9 cellular contexts compared by ENCODE assay signal in genomic region chr7:711967-712600, GRCh38. TPM values are rescaled to one million over a fixed set of nuclear protein-coding genes. Genes with fewer than 3 reads are reported as not detected.
DNase-seq lines count a peak whose midpoint lies in the region; ATAC-seq and TF ChIP-seq lines count a peak whose summit lies in the region.
"Had no signal": no experiment of that assay in that cellular context is flagged by ENCODE, and none has a peak within 500 bp of the region (broad histone marks: within the 10 kb centered on the region; RNA-seq: fewer than 3 reads in every experiment).

No MANE protein-coding gene starts in this region.

- H3K9me3 ChIP-seq in gastroesophageal sphincter (no peaks in the 10 kb centered on the region), psoas muscle (no peaks in the 10 kb centered on the region)

- peak overlapping the region in 3 of 4 donors; percentile 58 to 81 (median 66) for H3K27ac ChIP-seq in gastroesophageal sphincter
- no peak overlapping the region for H3K27ac ChIP-seq in psoas muscle

- TF ChIP-seq POLR2A in gastroesophageal sphincter (IDR thresholded peaks at IDR 0.05), result no peak

- H3K27me3 ChIP-seq in gastroesophageal sphincter, result no peaks in the 10 kb centered on the region
- peaks cover 0 to 10% (median 7%) of the 10 kb centered on the region in 3 donors for H3K27me3 ChIP-seq in psoas muscle (ENCODE audit: insufficient read depth in 3 of 3, low read length in 2 of 3)

- CTCF ChIA-PET in WTC11 (lab: Charles Lee), result no interaction called here

- H3K36me3 Mint-ChIP-seq in WTC11, result peaks cover 9% of the 10 kb centered on the region; the same call in 1 of the 2 replicates

- H3K27me3 Mint-ChIP-seq in WTC11 (ENCODE audit: low read depth), result no peaks in the 10 kb centered on the region

- intact Hi-C loops in psoas muscle (cut with DNase I), result no loop called here

- POLR2A ChIA-PET in WTC11 (lab: Charles Lee), result interaction anchor here (0.6 to 0.7 kb wide), 2 partner anchors 15 to 20 kb away, joined by 3 to 4 read pairs; partner anchors contain the start of genes DNAAF5 and PRKAR1B

- TF ChIP-seq EP300 in gastroesophageal sphincter (IDR thresholded peaks at IDR 0.05), result no peak

- H3K27ac Mint-ChIP-seq in WTC11, result no peak overlapping the region

- no peaks in the 10 kb centered on the region for H3K9me3 Mint-ChIP-seq in WTC11

- WGBS in gastroesophageal sphincter (ENCODE audit: low coverage in 1 of 2), 2 donors, result 0 to 2% methylated on average over 8 to 11 of the region's 80 CpGs
- 2 to 4% (median 2%) methylated on average over 20 to 80 of the region's 80 CpGs for WGBS in psoas muscle, 3 donors

- no peak overlapping the region for H3K4me3 Mint-ChIP-seq in WTC11

- H3K36me3 ChIP-seq in gastroesophageal sphincter (no peaks in the 10 kb centered on the region), psoas muscle (ENCODE audit: insufficient read depth in 1 of 2, low read depth in 1 of 2) (no peaks in the 10 kb centered on the region)

- peaks cover 17% of the 10 kb centered on the region for H3K4me1 Mint-ChIP-seq in WTC11

- H3K4me3 ChIP-seq in gastroesophageal sphincter (peak overlapping the region; percentile 82 to 91), psoas muscle (peak overlapping the region; percentile 56)

- TF ChIP-seq CTCF in GM10266 (IDR thresholded peaks at IDR 0.05; ENCODE audit: control insufficient read depth, insufficient read depth, low read depth, missing control alignments), result no peak
- no peak for TF ChIP-seq CTCF in WTC11 (IDR thresholded peaks at IDR 0.05)
- no peak for TF ChIP-seq CTCF in gastroesophageal sphincter (IDR thresholded peaks at IDR 0.05)
- no peak for TF ChIP-seq CTCF in psoas muscle (IDR thresholded peaks at IDR 0.05)

- ATAC-seq in WTC11 (peak; percentile 11; the same call in 1 of the 2 replicates), gastroesophageal sphincter (peak; percentile 42), psoas muscle (no peak), HG03378 (IDR thresholded peaks at IDR 0.05; ENCODE audit: unreplicated experiment) (no peak), GM18519 (IDR thresholded peaks at IDR 0.05; ENCODE audit: low FRiP score, unreplicated experiment) (no peak)

- H3K4me1 ChIP-seq in gastroesophageal sphincter, result peaks cover 0 to 23% (median 6%) of the 10 kb centered on the region in 3 donors
- no peaks in the 10 kb centered on the region for H3K4me1 ChIP-seq in psoas muscle

- peak; percentile 72 for DNase-seq in GM10266 (ENCODE audit: extremely low spot score)
- no peak for DNase-seq in WTC11 (ENCODE audit: low spot score)
- no peak for DNase-seq in psoas muscle
- no peak for DNase-seq in stimulated activated CD4-positive, alpha-beta T cell treated with anti-CD3 and anti-CD28 coated beads, Interleukin-1b, Interleukin-23, amount 100 ng/mL, for 48 hours
- DNase-seq in NCI-H2029 (lab: John Stamatoyannopoulos, UW), result no peak
- DNase-seq: NCI-H1436 had no signal

TF ChIP-seq in WTC11, 78 proteins besides CTCF, POLR2A, EP300 and RAD21:
- TF ChIP-seq ERG (CRISPR knock-in tag; IDR thresholded peaks at IDR 0.05) (no peak), GRHL2 (CRISPR knock-in tag; IDR thresholded peaks at IDR 0.05; ENCODE audit: insufficient replicate concordance, severe bottlenecking) (no peak)

RNA-seq across cellular contexts. Expression of gene DNAAF5, which starts 14.4 kb away (rescaled TPM):
- total RNA-seq in WTC11 (2021) (55.5 to 62.2 TPM (median 56.0 TPM) in 3 replicates), gastroesophageal sphincter (10 to 100 TPM; 17.4 to 36.4 (median 21.7) TPM), psoas muscle (10 to 100 TPM; 17.8 to 26.7 (median 21.9) TPM)
- polyA plus RNA-seq in psoas muscle, result 10 to 100 TPM in 2 of 3 donors, 1 to 10 TPM in 1; 9.3 to 17.6 (median 14.1) TPM

RNA-seq across cellular contexts. Expression of gene PRKAR1B, which starts 15.0 kb away (rescaled TPM):
- total RNA-seq in WTC11 (2021), result 40.8 to 44.1 TPM (median 43.6 TPM) in 3 replicates
- total RNA-seq in gastroesophageal sphincter, result 10 to 100 TPM; 11.6 to 39.1 (median 24.8) TPM
- total RNA-seq in psoas muscle, result 1 to 10 TPM; 1.4 to 4.6 (median 3.4) TPM
- 1 to 10 TPM; 1.5 to 1.9 (median 1.5) TPM for polyA plus RNA-seq in psoas muscle

Comparison
In these comparisons a context has a peak if more than half of its experiments do, and no peak if none do; other contexts are left out.
1. ATAC-seq: peak in WTC11 (single experiment) and gastroesophageal sphincter (single experiment); none in psoas muscle (0 of 4), HG03378 (single experiment) and GM18519 (single experiment).